1 cellular context compared by ENCODE assay signal in genomic region chr1:181133441-181133951, GRCh38.
TF ChIP-seq lines count a peak whose summit lies in the region.

No MANE protein-coding gene starts in this region.

TF ChIP-seq in HepG2, 621 proteins besides CTCF, POLR2A, EP300 and RAD21 (continued from another document and continues in another):
- no peak for TF ChIP-seq ZNF839 (CRISPR knock-in tag; IDR thresholded peaks at IDR 0.05; ENCODE audit: borderline replicate concordance)
- no peak for TF ChIP-seq ZNF598 (CRISPR knock-in tag; IDR thresholded peaks at IDR 0.05; ENCODE audit: borderline replicate concordance)
- no peak for TF ChIP-seq ZNF720 (CRISPR knock-in tag; IDR thresholded peaks at IDR 0.05)
- TF ChIP-seq, protein P1, sequence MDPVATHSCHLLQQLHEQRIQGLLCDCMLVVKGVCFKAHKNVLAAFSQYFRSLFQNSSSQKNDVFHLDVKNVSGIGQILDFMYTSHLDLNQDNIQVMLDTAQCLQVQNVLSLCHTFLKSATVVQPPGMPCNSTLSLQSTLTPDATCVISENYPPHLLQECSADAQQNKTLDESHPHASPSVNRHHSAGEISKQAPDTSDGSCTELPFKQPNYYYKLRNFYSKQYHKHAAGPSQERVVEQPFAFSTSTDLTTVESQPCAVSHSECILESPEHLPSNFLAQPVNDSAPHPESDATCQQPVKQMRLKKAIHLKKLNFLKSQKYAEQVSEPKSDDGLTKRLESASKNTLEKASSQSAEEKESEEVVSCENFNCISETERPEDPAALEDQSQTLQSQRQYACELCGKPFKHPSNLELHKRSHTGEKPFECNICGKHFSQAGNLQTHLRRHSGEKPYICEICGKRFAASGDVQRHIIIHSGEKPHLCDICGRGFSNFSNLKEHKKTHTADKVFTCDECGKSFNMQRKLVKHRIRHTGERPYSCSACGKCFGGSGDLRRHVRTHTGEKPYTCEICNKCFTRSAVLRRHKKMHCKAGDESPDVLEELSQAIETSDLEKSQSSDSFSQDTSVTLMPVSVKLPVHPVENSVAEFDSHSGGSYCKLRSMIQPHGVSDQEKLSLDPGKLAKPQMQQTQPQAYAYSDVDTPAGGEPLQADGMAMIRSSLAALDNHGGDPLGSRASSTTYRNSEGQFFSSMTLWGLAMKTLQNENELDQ (CRISPR knock-in tag; IDR thresholded peaks at IDR 0.05; ENCODE audit: borderline replicate concordance) = no peak
- no peak for TF ChIP-seq ZBTB7B (CRISPR knock-in tag; IDR thresholded peaks at IDR 0.05)
- TF ChIP-seq, protein P2, sequence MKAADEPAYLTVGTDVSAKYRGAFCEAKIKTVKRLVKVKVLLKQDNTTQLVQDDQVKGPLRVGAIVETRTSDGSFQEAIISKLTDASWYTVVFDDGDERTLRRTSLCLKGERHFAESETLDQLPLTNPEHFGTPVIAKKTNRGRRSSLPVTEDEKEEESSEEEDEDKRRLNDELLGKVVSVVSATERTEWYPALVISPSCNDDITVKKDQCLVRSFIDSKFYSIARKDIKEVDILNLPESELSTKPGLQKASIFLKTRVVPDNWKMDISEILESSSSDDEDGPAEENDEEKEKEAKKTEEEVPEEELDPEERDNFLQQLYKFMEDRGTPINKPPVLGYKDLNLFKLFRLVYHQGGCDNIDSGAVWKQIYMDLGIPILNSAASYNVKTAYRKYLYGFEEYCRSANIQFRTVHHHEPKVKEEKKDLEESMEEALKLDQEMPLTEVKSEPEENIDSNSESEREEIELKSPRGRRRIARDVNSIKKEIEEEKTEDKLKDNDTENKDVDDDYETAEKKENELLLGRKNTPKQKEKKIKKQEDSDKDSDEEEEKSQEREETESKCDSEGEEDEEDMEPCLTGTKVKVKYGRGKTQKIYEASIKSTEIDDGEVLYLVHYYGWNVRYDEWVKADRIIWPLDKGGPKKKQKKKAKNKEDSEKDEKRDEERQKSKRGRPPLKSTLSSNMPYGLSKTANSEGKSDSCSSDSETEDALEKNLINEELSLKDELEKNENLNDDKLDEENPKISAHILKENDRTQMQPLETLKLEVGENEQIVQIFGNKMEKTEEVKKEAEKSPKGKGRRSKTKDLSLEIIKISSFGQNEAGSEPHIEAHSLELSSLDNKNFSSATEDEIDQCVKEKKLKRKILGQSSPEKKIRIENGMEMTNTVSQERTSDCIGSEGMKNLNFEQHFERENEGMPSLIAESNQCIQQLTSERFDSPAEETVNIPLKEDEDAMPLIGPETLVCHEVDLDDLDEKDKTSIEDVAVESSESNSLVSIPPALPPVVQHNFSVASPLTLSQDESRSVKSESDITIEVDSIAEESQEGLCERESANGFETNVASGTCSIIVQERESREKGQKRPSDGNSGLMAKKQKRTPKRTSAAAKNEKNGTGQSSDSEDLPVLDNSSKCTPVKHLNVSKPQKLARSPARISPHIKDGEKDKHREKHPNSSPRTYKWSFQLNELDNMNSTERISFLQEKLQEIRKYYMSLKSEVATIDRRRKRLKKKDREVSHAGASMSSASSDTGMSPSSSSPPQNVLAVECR (CRISPR knock-in tag; IDR thresholded peaks at IDR 0.05; ENCODE audit: borderline replicate concordance) = peak; percentile 30; the same call in 1 of the 2 replicates
- TF ChIP-seq EED (CRISPR knock-in tag; IDR thresholded peaks at IDR 0.05) = no peak
- no peak for TF ChIP-seq ZBTB3 (CRISPR knock-in tag; IDR thresholded peaks at IDR 0.05; ENCODE audit: borderline replicate concordance, low read depth)
- TF ChIP-seq ZNF761 (CRISPR knock-in tag; conservative IDR thresholded peaks at IDR 0.05) = no peak
- TF ChIP-seq, protein P3, sequence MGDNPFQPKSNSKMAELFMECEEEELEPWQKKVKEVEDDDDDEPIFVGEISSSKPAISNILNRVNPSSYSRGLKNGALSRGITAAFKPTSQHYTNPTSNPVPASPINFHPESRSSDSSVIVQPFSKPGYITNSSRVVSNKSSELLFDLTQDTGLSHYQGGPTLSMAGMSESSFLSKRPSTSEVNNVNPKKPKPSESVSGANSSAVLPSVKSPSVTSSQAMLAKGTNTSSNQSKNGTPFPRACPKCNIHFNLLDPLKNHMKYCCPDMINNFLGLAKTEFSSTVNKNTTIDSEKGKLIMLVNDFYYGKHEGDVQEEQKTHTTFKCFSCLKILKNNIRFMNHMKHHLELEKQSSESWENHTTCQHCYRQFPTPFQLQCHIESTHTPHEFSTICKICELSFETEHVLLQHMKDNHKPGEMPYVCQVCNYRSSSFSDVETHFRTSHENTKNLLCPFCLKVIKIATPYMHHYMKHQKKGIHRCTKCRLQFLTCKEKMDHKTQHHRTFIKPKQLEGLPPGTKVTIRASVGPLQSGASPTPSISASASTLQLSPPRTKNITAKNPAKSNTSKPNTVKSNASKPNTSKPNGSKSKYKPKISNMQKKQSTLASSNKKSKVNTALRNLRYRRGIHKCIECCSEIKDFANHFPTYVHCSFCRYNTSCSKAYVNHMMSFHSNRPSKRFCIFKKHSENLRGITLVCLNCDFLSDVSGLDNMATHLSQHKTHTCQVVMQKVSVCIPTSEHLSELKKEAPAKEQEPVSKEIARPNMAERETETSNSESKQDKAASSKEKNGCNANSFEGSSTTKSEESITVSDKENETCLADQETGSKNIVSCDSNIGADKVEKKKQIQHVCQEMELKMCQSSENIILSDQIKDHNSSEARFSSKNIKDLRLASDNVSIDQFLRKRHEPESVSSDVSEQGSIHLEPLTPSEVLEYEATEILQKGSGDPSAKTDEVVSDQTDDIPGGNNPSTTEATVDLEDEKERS (CRISPR knock-in tag; IDR thresholded peaks at IDR 0.05) = no peak
- peak; percentile 94 for TF ChIP-seq BCL6 (CRISPR knock-in tag; IDR thresholded peaks at IDR 0.05)
- TF ChIP-seq TBX2 (CRISPR knock-in tag; IDR thresholded peaks at IDR 0.05; ENCODE audit: borderline replicate concordance) = peak; percentile 37
- TF ChIP-seq, protein P4, sequence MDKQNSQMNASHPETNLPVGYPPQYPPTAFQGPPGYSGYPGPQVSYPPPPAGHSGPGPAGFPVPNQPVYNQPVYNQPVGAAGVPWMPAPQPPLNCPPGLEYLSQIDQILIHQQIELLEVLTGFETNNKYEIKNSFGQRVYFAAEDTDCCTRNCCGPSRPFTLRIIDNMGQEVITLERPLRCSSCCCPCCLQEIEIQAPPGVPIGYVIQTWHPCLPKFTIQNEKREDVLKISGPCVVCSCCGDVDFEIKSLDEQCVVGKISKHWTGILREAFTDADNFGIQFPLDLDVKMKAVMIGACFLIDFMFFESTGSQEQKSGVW (CRISPR knock-in tag; IDR thresholded peaks at IDR 0.05; ENCODE audit: borderline replicate concordance) = no peak
- TF ChIP-seq IRF2 (CRISPR knock-in tag; IDR thresholded peaks at IDR 0.05) = no peak
- TF ChIP-seq ZNF276 (CRISPR knock-in tag; IDR thresholded peaks at IDR 0.05; ENCODE audit: low read depth) = no peak
- TF ChIP-seq NFIC (IDR thresholded peaks at IDR 0.05; ENCODE audit: low read length) = no peak
- TF ChIP-seq ZC3H4 (CRISPR knock-in tag; IDR thresholded peaks at IDR 0.05; ENCODE audit: borderline replicate concordance) = no peak
- TF ChIP-seq, protein P5, sequence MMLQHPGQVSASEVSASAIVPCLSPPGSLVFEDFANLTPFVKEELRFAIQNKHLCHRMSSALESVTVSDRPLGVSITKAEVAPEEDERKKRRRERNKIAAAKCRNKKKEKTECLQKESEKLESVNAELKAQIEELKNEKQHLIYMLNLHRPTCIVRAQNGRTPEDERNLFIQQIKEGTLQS (CRISPR knock-in tag; IDR thresholded peaks at IDR 0.05) = no peak
- no peak for TF ChIP-seq ZSCAN22 (CRISPR knock-in tag; IDR thresholded peaks at IDR 0.05)
- TF ChIP-seq ZNF773 (CRISPR knock-in tag; IDR thresholded peaks at IDR 0.05; ENCODE audit: borderline replicate concordance) = no peak
- TF ChIP-seq GMEB1 (CRISPR knock-in tag; IDR thresholded peaks at IDR 0.05; ENCODE audit: borderline replicate concordance) = no peak
- TF ChIP-seq, protein P6, sequence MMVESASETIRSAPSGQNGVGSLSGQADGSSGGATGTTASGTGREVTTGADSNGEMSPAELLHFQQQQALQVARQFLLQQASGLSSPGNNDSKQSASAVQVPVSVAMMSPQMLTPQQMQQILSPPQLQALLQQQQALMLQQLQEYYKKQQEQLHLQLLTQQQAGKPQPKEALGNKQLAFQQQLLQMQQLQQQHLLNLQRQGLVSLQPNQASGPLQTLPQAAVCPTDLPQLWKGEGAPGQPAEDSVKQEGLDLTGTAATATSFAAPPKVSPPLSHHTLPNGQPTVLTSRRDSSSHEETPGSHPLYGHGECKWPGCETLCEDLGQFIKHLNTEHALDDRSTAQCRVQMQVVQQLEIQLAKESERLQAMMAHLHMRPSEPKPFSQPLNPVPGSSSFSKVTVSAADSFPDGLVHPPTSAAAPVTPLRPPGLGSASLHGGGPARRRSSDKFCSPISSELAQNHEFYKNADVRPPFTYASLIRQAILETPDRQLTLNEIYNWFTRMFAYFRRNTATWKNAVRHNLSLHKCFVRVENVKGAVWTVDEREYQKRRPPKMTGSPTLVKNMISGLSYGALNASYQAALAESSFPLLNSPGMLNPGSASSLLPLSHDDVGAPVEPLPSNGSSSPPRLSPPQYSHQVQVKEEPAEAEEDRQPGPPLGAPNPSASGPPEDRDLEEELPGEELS (CRISPR knock-in tag; IDR thresholded peaks at IDR 0.05) = 0 out of 2 replicates have a peak, but pooled peaks have one; percentile 15
- TF ChIP-seq ZSCAN21 (CRISPR knock-in tag; IDR thresholded peaks at IDR 0.05; ENCODE audit: borderline replicate concordance) = no peak; the same call in 1 of the 2 replicates
- no peak for TF ChIP-seq ZNF776 (CRISPR knock-in tag; IDR thresholded peaks at IDR 0.05)
- TF ChIP-seq TCF12 (IDR thresholded peaks at IDR 0.05) = no peak
- no peak for TF ChIP-seq TCF12 (CRISPR knock-in tag; IDR thresholded peaks at IDR 0.05)
- peak; percentile 24; the same call in 1 of the 2 replicates for TF ChIP-seq ELF3 (CRISPR knock-in tag; IDR thresholded peaks at IDR 0.05)
- peak; percentile 52; the same call in 1 of the 2 replicates for TF ChIP-seq ZGPAT (CRISPR knock-in tag; IDR thresholded peaks at IDR 0.05)
- no peak for TF ChIP-seq PAF1 (CRISPR knock-in tag; IDR thresholded peaks at IDR 0.05)
- peak; percentile 66 for TF ChIP-seq PAXIP1 (CRISPR knock-in tag; conservative IDR thresholded peaks at IDR 0.05)
- TF ChIP-seq ZNF282 (IDR thresholded peaks at IDR 0.05; ENCODE audit: partially characterized antibody) = no peak
- peak; percentile 90 for TF ChIP-seq RXRB (CRISPR knock-in tag; IDR thresholded peaks at IDR 0.05; ENCODE audit: borderline replicate concordance)
- no peak for TF ChIP-seq ZNF552 (CRISPR knock-in tag; IDR thresholded peaks at IDR 0.05; ENCODE audit: borderline replicate concordance)
